In the genomic region with DNA sequence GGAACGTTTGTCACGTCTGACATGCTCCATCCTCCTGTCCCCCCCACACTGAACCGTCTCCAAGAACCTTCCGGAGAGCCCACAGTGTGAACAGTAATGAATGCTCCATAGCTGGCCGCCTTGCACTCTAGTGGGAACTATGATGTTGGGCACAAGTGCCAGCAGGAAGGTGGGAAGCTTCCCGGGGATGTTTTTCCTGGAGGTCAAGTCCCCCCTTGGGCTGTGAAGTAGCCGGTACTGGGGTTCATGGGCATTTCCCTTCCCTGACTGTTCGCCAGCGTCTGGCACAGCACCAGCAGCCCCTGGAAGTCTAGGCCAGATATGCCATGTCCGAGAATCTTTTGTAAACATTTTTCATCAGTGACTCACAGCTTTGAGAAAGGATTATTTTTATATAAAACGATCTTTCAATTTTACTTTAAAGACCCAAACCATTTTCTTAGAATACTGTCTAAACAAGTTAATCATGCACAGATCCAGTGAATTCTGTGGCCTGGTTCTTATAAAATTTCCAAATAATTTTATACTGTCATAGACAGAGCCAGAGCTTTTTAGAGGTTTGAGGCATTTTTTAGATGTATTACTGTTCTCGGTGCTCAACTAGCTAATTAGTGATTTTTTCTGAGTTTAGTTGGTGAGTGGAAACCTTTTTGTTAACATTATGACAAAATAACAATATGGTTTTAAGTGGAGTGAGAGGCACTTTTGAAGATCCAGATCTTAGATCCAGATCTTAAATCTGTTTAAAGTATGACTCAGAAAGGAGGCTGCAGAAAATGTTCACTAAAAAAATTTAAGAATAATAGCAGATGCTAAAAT, we compare ENCODE assay signal across 9 cellular contexts. TPM values are rescaled to one million over a fixed set of nuclear protein-coding genes. Genes with fewer than 3 reads are reported as not detected.
DNase-seq lines count a peak whose midpoint lies in the region; ATAC-seq and TF ChIP-seq lines count a peak whose summit lies in the region.
"Had no signal": no experiment of that assay in that cellular context is flagged by ENCODE, and none has a peak within 500 bp of the region (broad histone marks: within the 10 kb centered on the region; RNA-seq: fewer than 3 reads in every experiment).

No MANE protein-coding gene starts in this region.

- DNase-seq in H4 (ENCODE audit: low spot score) (peak; percentile 72), astrocyte of the hippocampus (ENCODE audit: low read depth, low spot score) (peak; percentile 91), hepatocyte (ENCODE audit: low spot score) (no peak), NCI-H1930 (lab: John Stamatoyannopoulos, UW) (no peak), H7 (no peak)
- no peak for DNase-seq in activated CD4-positive, CD25-positive, alpha-beta regulatory T cell treated with anti-CD3 and anti-CD28 coated beads, Interleukin-2, amount 50 U/mL, for 72 hours
- DNase-seq: activated T-cell treated with anti-CD3 and anti-CD28 coated beads, Interleukin-2, amount 50 U/mL, for 4 hours had no signal

- no peak overlapping the region for H2AFZ ChIP-seq in hepatocyte

- H3K4me1 ChIP-seq in hepatocyte (ENCODE audit: insufficient read depth) (peaks cover 46% of the 10 kb centered on the region), skeletal muscle satellite cell (ENCODE audit: control insufficient read depth, insufficient read depth, low read length) (peaks cover 82% of the 10 kb centered on the region)

- no peak for ATAC-seq in GM18498 (IDR thresholded peaks at IDR 0.05; ENCODE audit: unreplicated experiment)
- ATAC-seq: activated T-cell treated with anti-CD3 and anti-CD28 coated beads, Interleukin-2, amount 50 U/mL, for 4 hours had no signal

- H3K4me2 ChIP-seq in hepatocyte = peak overlapping the region; percentile 74
- H3K4me2 ChIP-seq in skeletal muscle satellite cell (ENCODE audit: low read length) = peak overlapping the region; percentile 84

- H3K9me2 ChIP-seq in hepatocyte (replicated peaks; ENCODE audit: insufficient read depth) = no peaks in the 10 kb centered on the region

- H3K27ac ChIP-seq in hepatocyte = peak overlapping the region; percentile 96

- H3K36me3 ChIP-seq in hepatocyte (replicated peaks; ENCODE audit: insufficient read depth, low read depth) = no peaks in the 10 kb centered on the region
- no peaks in the 10 kb centered on the region for H3K36me3 ChIP-seq in skeletal muscle satellite cell (ENCODE audit: insufficient read depth, low read length)
- no peaks in the 10 kb centered on the region for H3K36me3 ChIP-seq in H7 (replicated peaks; ENCODE audit: control insufficient read depth, insufficient read depth, low read length)

- H3K79me2 ChIP-seq in hepatocyte = peaks cover 98% of the 10 kb centered on the region

- TF ChIP-seq CTCF in hepatocyte (IDR thresholded peaks at IDR 0.05; ENCODE audit: poor library complexity) = no peak

- no peaks in the 10 kb centered on the region for H3K27me3 ChIP-seq in hepatocyte
- no peaks in the 10 kb centered on the region for H3K27me3 ChIP-seq in skeletal muscle satellite cell (ENCODE audit: control insufficient read depth, insufficient read depth, low read length)
- no peaks in the 10 kb centered on the region for H3K27me3 ChIP-seq in H7 (ENCODE audit: control insufficient read depth, insufficient read depth, low read length)

- H4K20me1 ChIP-seq in hepatocyte (ENCODE audit: insufficient read depth, poor library complexity, severe bottlenecking) = peaks cover 85% of the 10 kb centered on the region

- peak overlapping the region; percentile 95 for H3K9ac ChIP-seq in skeletal muscle satellite cell (ENCODE audit: low read depth, low read length)

- H3K9me3 ChIP-seq in hepatocyte (ENCODE audit: low read depth) = no peaks in the 10 kb centered on the region
- no peaks in the 10 kb centered on the region for H3K9me3 ChIP-seq in skeletal muscle satellite cell (replicated peaks; ENCODE audit: low read length)

- no peak overlapping the region for H3K4me3 ChIP-seq in hepatocyte
- peak overlapping the region; percentile 64 for H3K4me3 ChIP-seq in skeletal muscle satellite cell (ENCODE audit: low read length)
- H3K4me3 ChIP-seq in H7 (ENCODE audit: insufficient read depth, low read depth, low read length) = no peak overlapping the region

- WGBS in hepatocyte (ENCODE audit: low lambda C conversion rate, missing lambda C conversion rate) = 43% methylated on average over 12 of the region's 12 CpGs

RNA-seq across cellular contexts. Expression of a gene that starts 11.6 kb away (rescaled TPM):
- total RNA-seq in H4 (2014; rRNA removed; shearing (Covaris generic)) = 18.5 and 20.0 TPM in 2 replicates
- 44.5 and 46.6 TPM in 2 replicates for total RNA-seq in hepatocyte
- polyA plus RNA-seq in hepatocyte = 41.1 and 43.2 TPM in 2 replicates
- 83.4 and 89.8 TPM in 2 replicates for total RNA-seq in skeletal muscle satellite cell (2012; rRNA removed)
- 57.6 and 61.5 TPM in 2 replicates for total RNA-seq in H7 (2014; rRNA removed; shearing (Covaris generic))

RNA-seq across cellular contexts. Expression of a gene that starts 49.9 kb away (rescaled TPM):
- total RNA-seq in H4 (2014; rRNA removed; shearing (Covaris generic)) = not detected in 2 replicates
- not detected in 2 replicates for total RNA-seq in hepatocyte
- 0.21 and 0.74 TPM in 2 replicates for polyA plus RNA-seq in hepatocyte
- not detected in 2 replicates for total RNA-seq in skeletal muscle satellite cell (2012; rRNA removed)
- total RNA-seq in H7 (2014; rRNA removed; shearing (Covaris generic)) = not detected in 2 replicates
- total RNA-seq: activated T-cell treated with anti-CD3 and anti-CD28 coated beads, Interleukin-2, amount 50 U/mL, for 4 hours had no signal

Comparison
In these comparisons a context has a peak if more than half of its experiments do, and no peak if none do; other contexts are left out.
1. DNase-seq: peak in H4 (single experiment) and astrocyte of the hippocampus (single experiment); none in hepatocyte (single experiment), NCI-H1930 (0 of 2), H7 (single experiment) and activated CD4-positive, CD25-positive, alpha-beta regulatory T cell treated with anti-CD3 and anti-CD28 coated beads, Interleukin-2, amount 50 U/mL, for 72 hours (single experiment).